ENCODE assay signal across 17 cellular contexts in the genomic region with DNA sequence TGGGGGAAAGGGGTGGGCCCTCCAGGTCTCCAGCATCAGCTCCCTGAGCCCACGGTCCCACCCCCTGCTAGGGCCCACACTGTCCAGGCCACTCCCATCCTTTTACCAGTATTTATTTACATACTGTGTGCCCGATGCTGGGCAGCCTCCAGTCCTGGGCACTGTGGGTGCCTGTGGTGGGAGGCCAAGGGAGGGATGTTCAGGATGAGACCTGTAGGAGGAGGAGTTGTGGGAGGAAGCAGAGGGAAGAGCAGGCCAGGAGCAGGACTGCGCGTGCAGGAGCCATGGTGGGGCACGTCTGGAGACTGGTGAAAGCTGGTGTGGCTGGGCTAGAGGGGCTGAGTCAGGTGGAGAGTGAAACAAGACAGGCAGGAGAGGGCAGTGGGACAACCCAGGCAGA.
DNase-seq lines count a peak whose midpoint lies in the region; ATAC-seq, FAIRE-seq and TF ChIP-seq lines count a peak whose summit lies in the region.
"Had no signal": no experiment of that assay in that cellular context is flagged by ENCODE, and none has a peak within 500 bp of the region (broad histone marks: within the 10 kb centered on the region; RNA-seq: fewer than 3 reads in every experiment).

No MANE protein-coding gene starts in this region.

- no peaks in the 10 kb centered on the region for H3K9me3 Mint-ChIP-seq in nephron progenitor cell
- H3K9me3 Mint-ChIP-seq: CD4-positive, alpha-beta memory T cell had no signal

- H3K4me1 ChIP-seq in HEK293 (ENCODE audit: control insufficient read depth, insufficient read depth, low read length) (no peaks in the 10 kb centered on the region), psoas muscle (no peaks in the 10 kb centered on the region)
- H3K4me1 ChIP-seq: A549, BE2C had no signal

- H3K27ac ChIP-seq in HEK293 (ENCODE audit: extremely low read depth, low read depth, low read length) (no peak overlapping the region), psoas muscle (no peak overlapping the region)
- H3K27ac ChIP-seq: C4-2B had no signal

- ATAC-seq in psoas muscle, result no peak

- H3K36me3 Mint-ChIP-seq in nephron progenitor cell (ENCODE audit: low read depth), result no peaks in the 10 kb centered on the region
- H3K36me3 Mint-ChIP-seq: CD4-positive, alpha-beta memory T cell had no signal

- H3K4me3 Mint-ChIP-seq in nephron progenitor cell, result no peak overlapping the region

- FAIRE-seq in bronchial epithelial cell (lab: Jason Lieb, UNC), result no peak
- FAIRE-seq: A549, G401.6, GM12891 had no signal

- intact Hi-C loops in psoas muscle (cut with DNase I), result no loop called here

- no peaks in the 10 kb centered on the region for H3K27me3 ChIP-seq in bronchial epithelial cell (ENCODE audit: control insufficient read depth, insufficient read depth, low read length)
- H3K27me3 ChIP-seq in psoas muscle (ENCODE audit: insufficient read depth in 3 of 3, low read length in 2 of 3), result no peaks in the 10 kb centered on the region
- H3K27me3 ChIP-seq: BE2C had no signal

- peak overlapping the region; percentile 72 for H3K27ac Mint-ChIP-seq in nephron progenitor cell
- H3K27ac Mint-ChIP-seq: CD4-positive, alpha-beta memory T cell had no signal

- peaks cover 5% of the 10 kb centered on the region for H3K4me1 Mint-ChIP-seq in nephron progenitor cell

- CTCF ChIA-PET in HEK293 (lab: Yijun Ruan, JAX), result interaction anchor here (1.0 to 2.5 kb wide), 5 partner anchors 9 to 625 kb away, joined by 4 to 11 read pairs (median 7); no protein-coding TSS in a partner anchor

- H3K9me3 ChIP-seq in HEK293 (ENCODE audit: control insufficient read depth, insufficient read depth, low read depth, low read length), result no peaks in the 10 kb centered on the region
- H3K9me3 ChIP-seq in psoas muscle, result no peaks in the 10 kb centered on the region
- H3K9me3 ChIP-seq: A549, BE2C had no signal

- TF ChIP-seq CTCF in HEK293 (tag by site-specific recombination; IDR thresholded peaks at IDR 0.05), result no peak
- no peak for TF ChIP-seq CTCF in bronchial epithelial cell (IDR thresholded peaks at IDR 0.05; ENCODE audit: insufficient read depth, low read length, severe bottlenecking)
- no peak for TF ChIP-seq CTCF in nephron progenitor cell (IDR thresholded peaks at IDR 0.05)
- TF ChIP-seq CTCF in psoas muscle (IDR thresholded peaks at IDR 0.05), result no peak

- DNase-seq in bronchial epithelial cell (ENCODE audit: low read depth) (peak; percentile 37), nephron progenitor cell (no peak), NCI-H2081 (lab: John Stamatoyannopoulos, UW) (no peak), psoas muscle (no peak), DMS53 treated with DMSO at 0.1 percent for 48 hours (lab: John Stamatoyannopoulos, UW; ENCODE audit: unreplicated experiment) (no peak)
- DNase-seq: BE2C; CD4-positive, alpha-beta memory T cell; DMS79 treated with DMSO at 0.1 percent for 48 hours; EL; GOT3; HCEC 1CT; IMR-90 had no signal

- POLR2A ChIA-PET in HEK293 (lab: Yijun Ruan, JAX), result no interaction called here

- H3K4me3 ChIP-seq in HEK293 (ENCODE audit: low read depth, low read length) (no peak overlapping the region), bronchial epithelial cell (ENCODE audit: low read depth, low read length) (no peak overlapping the region), psoas muscle (no peak overlapping the region)
- H3K4me3 ChIP-seq: A549 had no signal

- no peaks in the 10 kb centered on the region for H3K36me3 ChIP-seq in HEK293 (ENCODE audit: control insufficient read depth in 2 of 2, insufficient read depth in 1 of 2, low read length in 2 of 2)
- H3K36me3 ChIP-seq in bronchial epithelial cell (ENCODE audit: control insufficient read depth, insufficient read depth, low read length), result no peaks in the 10 kb centered on the region
- H3K36me3 ChIP-seq in psoas muscle (ENCODE audit: insufficient read depth in 1 of 2, low read depth in 1 of 2), result no peaks in the 10 kb centered on the region
- H3K36me3 ChIP-seq: BE2C had no signal

- 82 to 93% (median 93%) methylated on average over 5 of the region's 5 CpGs for WGBS in psoas muscle, 3 donors

- H3K27me3 Mint-ChIP-seq in nephron progenitor cell (ENCODE audit: low read depth, poor library complexity), result peaks cover 16% of the 10 kb centered on the region

TF ChIP-seq in HEK293, 187 proteins besides CTCF, POLR2A, EP300 and RAD21:
- TF ChIP-seq BCL11A (tag by site-specific recombination; IDR thresholded peaks at IDR 0.05; ENCODE audit: low read depth) (no peak), ZNF654 (tag by site-specific recombination; IDR thresholded peaks at IDR 0.05; ENCODE audit: low read depth) (no peak), ZFHX2 (tag by site-specific recombination; conservative IDR thresholded peaks at IDR 0.05) (peak; percentile 94), ZNF155 (tag by site-specific recombination; IDR thresholded peaks at IDR 0.05) (no peak), ZNF660 (tag by site-specific recombination; IDR thresholded peaks at IDR 0.05) (no peak), ZNF175 (tag by site-specific recombination; IDR thresholded peaks at IDR 0.05) (no peak), HOXD13 (CRISPR knock-in tag; IDR thresholded peaks at IDR 0.05; ENCODE audit: borderline replicate concordance) (no peak), ZNF37A (tag by site-specific recombination; IDR thresholded peaks at IDR 0.05) (no peak), SALL2 (tag by site-specific recombination; IDR thresholded peaks at IDR 0.05; ENCODE audit: borderline replicate concordance) (no peak), EGR2 (tag by site-specific recombination; IDR thresholded peaks at IDR 0.05; ENCODE audit: low read depth) (peak; percentile 97), SCRT1 (tag by site-specific recombination; IDR thresholded peaks at IDR 0.05; ENCODE audit: borderline replicate concordance) (no peak)
- TF ChIP-seq, protein P1, sequence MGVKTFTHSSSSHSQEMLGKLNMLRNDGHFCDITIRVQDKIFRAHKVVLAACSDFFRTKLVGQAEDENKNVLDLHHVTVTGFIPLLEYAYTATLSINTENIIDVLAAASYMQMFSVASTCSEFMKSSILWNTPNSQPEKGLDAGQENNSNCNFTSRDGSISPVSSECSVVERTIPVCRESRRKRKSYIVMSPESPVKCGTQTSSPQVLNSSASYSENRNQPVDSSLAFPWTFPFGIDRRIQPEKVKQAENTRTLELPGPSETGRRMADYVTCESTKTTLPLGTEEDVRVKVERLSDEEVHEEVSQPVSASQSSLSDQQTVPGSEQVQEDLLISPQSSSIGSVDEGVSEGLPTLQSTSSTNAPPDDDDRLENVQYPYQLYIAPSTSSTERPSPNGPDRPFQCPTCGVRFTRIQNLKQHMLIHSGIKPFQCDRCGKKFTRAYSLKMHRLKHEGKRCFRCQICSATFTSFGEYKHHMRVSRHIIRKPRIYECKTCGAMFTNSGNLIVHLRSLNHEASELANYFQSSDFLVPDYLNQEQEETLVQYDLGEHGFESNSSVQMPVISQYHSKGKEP (tag by site-specific recombination; IDR thresholded peaks at IDR 0.05), result no peak
- TF ChIP-seq, protein P2, sequence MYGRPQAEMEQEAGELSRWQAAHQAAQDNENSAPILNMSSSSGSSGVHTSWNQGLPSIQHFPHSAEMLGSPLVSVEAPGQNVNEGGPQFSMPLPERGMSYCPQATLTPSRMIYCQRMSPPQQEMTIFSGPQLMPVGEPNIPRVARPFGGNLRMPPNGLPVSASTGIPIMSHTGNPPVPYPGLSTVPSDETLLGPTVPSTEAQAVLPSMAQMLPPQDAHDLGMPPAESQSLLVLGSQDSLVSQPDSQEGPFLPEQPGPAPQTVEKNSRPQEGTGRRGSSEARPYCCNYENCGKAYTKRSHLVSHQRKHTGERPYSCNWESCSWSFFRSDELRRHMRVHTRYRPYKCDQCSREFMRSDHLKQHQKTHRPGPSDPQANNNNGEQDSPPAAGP (tag by site-specific recombination; IDR thresholded peaks at IDR 0.05), result peak; percentile 42; the same call in 1 of the 2 replicates
- TF ChIP-seq, protein P3, sequence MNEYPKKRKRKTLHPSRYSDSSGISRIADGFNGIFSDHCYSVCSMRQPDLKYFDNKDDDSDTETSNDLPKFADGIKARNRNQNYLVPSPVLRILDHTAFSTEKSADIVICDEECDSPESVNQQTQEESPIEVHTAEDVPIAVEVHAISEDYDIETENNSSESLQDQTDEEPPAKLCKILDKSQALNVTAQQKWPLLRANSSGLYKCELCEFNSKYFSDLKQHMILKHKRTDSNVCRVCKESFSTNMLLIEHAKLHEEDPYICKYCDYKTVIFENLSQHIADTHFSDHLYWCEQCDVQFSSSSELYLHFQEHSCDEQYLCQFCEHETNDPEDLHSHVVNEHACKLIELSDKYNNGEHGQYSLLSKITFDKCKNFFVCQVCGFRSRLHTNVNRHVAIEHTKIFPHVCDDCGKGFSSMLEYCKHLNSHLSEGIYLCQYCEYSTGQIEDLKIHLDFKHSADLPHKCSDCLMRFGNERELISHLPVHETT (tag by site-specific recombination; IDR thresholded peaks at IDR 0.05), result no peak
TF ChIP-seq in HEK293: peak in this region for 3.
